Comparison of ENCODE assay signal across 9 cellular contexts in the genomic region with DNA sequence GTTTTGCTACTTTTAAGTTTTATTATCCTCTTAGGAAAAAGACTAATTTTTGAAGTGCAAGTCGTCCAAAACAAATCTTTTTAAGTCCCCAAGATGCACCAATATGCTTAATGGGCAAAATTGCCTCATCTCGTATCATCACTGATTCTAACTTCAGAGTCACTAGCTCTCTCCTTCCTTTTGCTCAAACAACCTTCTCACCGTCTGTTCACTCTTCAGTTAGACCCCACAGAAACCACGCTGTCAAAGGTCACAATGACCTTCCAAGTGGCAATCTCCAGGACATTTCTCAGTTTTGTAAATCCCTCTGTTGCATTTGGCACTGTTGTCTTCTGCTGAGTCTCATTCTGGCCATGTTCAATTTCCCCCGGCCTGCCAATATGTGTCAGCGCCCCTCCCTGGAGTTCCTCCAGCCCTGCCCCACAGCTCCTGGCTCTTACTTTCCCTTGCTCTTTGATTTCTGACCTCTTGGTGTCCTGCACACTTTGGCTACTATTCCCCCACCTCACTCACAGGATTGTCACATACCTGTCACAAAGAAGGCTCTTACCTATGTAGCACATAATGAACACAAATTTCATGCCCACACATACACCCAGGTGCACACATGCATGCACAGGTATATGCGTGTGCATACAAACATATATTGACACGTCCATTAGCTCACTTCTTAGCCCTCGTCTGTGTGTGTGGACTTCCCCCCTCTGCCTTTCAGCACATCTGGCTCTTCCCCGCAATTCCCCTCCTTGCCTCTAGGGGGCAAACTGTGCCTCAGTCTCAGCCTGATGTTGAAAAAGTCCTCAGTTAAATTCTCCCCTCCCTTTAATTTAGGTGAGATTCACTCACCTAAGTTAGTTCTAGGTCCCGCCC.
DNase-seq lines count a peak whose midpoint lies in the region; ATAC-seq, FAIRE-seq and TF ChIP-seq lines count a peak whose summit lies in the region.
"Had no signal": no experiment of that assay in that cellular context is flagged by ENCODE, and none has a peak within 500 bp of the region (broad histone marks: within the 10 kb centered on the region; RNA-seq: fewer than 3 reads in every experiment).

No MANE protein-coding gene starts in this region.

- H3K27me3 Mint-ChIP-seq in T-helper 2 cell treated with Interferon-gamma antibody and Interleukin-4, amounts not matched to agents 5 μg/mL and 100 μg/mL, for 36 hours (ENCODE audit: low read depth), result no peaks in the 10 kb centered on the region
- H3K27me3 Mint-ChIP-seq: IgD-negative memory B cell had no signal

- H3K9ac ChIP-seq in K562 (ENCODE audit: insufficient read depth in 1 of 2, low read depth in 2 of 2, low read length in 2 of 2), result no peak overlapping the region

- peak; percentile 62 for DNase-seq in CD1c-positive myeloid dendritic cell (ENCODE audit: extremely low spot score)
- peak; percentile 16 for DNase-seq in T-helper 2 cell treated with Interferon-gamma antibody and Interleukin-4, amounts not matched to agents 5 μg/mL and 100 μg/mL, for 36 hours (ENCODE audit: low spot score)
- DNase-seq in K562 (ENCODE audit: extremely low read depth in 1 of 4, low spot score in 3 of 4), result peak; percentile 60 to 76 (median 68)
- DNase-seq in right lobe of liver, result no peak
- DNase-seq in stimulated activated CD8-positive, alpha-beta memory T cell treated with anti-CD3 and anti-CD28 coated beads, Interleukin-4, amount 100 ng/mL, for 48 hours, result peak; percentile 75
- DNase-seq in NCI-H446 (lab: John Stamatoyannopoulos, UW), result no peak

- no peaks in the 10 kb centered on the region for H3K36me3 Mint-ChIP-seq in T-helper 2 cell treated with Interferon-gamma antibody and Interleukin-4, amounts not matched to agents 5 μg/mL and 100 μg/mL, for 36 hours (ENCODE audit: low read depth)
- H3K36me3 Mint-ChIP-seq: IgD-negative memory B cell had no signal

- H3K4me1 ChIP-seq in K562 (replicated peaks in 1 of 2; ENCODE audit: control insufficient read depth in 2 of 2, insufficient read depth in 2 of 2, low read length in 2 of 2) (no peaks in the 10 kb centered on the region), right lobe of liver (peaks cover 0 to 30% (median 8%) of the 10 kb centered on the region in 4 donors)

- H3K4me2 ChIP-seq in K562 (ENCODE audit: insufficient read depth, low read length), result no peak overlapping the region

- POLR2A ChIA-PET in K562 (lab: Yijun Ruan, JAX), result no interaction called here

- peak; percentile 57 to 62 for TF ChIP-seq RAD21 in K562 (CRISPR knock-in tag; conservative IDR thresholded peaks at IDR 0.05 in 1 of 2, IDR thresholded peaks at IDR 0.05 in 1 of 2)

- no peaks in the 10 kb centered on the region for H3K9me3 Mint-ChIP-seq in T-helper 2 cell treated with Interferon-gamma antibody and Interleukin-4, amounts not matched to agents 5 μg/mL and 100 μg/mL, for 36 hours
- H3K9me3 Mint-ChIP-seq: IgD-negative memory B cell had no signal

- 3% methylated on average over 11 of the region's 11 CpGs for WGBS in K562 (ENCODE audit: insufficient coverage, low coverage, missing lambda C conversion rate)
- WGBS in right lobe of liver (ENCODE audit: insufficient coverage, low coverage, low lambda C conversion rate, missing lambda C conversion rate), result 39% methylated on average over 11 of the region's 11 CpGs

- H3K36me3 ChIP-seq in K562 (ENCODE audit: control insufficient read depth, insufficient read depth, low read length) (no peaks in the 10 kb centered on the region), right lobe of liver (no peaks in the 10 kb centered on the region)

- no peaks in the 10 kb centered on the region for H3K4me1 Mint-ChIP-seq in T-helper 2 cell treated with Interferon-gamma antibody and Interleukin-4, amounts not matched to agents 5 μg/mL and 100 μg/mL, for 36 hours (ENCODE audit: low read depth)
- H3K4me1 Mint-ChIP-seq: IgD-negative memory B cell had no signal

- TF ChIP-seq POLR2A in K562 (conservative IDR thresholded peaks at IDR 0.05) (no peak), right lobe of liver (IDR thresholded peaks at IDR 0.05) (no peak)

- no peaks in the 10 kb centered on the region for H4K20me1 ChIP-seq in K562 (replicated peaks; ENCODE audit: control insufficient read depth, insufficient read depth, low read length)

- H3K27me3 ChIP-seq in K562 (ENCODE audit: control insufficient read depth in 2 of 2, insufficient read depth in 2 of 2, low read length in 2 of 2) (no peaks in the 10 kb centered on the region; a peak in 1 of 5 replicates), right lobe of liver (no peaks in the 10 kb centered on the region)

- no peak overlapping the region for H3K4me3 Mint-ChIP-seq in T-helper 2 cell treated with Interferon-gamma antibody and Interleukin-4, amounts not matched to agents 5 μg/mL and 100 μg/mL, for 36 hours
- H3K4me3 Mint-ChIP-seq: IgD-negative memory B cell had no signal

- H2AFZ ChIP-seq in K562 (ENCODE audit: low read depth, low read length), result no peak overlapping the region

- intact Hi-C loops in K562 (cut with micrococcal nuclease), result loop anchor here (2.0 kb wide), 1 partner anchor 359 kb away; no protein-coding TSS in a partner anchor
- intact Hi-C loops in right lobe of liver (cut with DNase I), result no loop called here

- ATAC-seq in GM19372 (IDR thresholded peaks at IDR 0.05; ENCODE audit: low read depth, unreplicated experiment), result peak; percentile 68
- ATAC-seq in HG03460 (IDR thresholded peaks at IDR 0.05; ENCODE audit: unreplicated experiment), result peak; percentile 60
- ATAC-seq in K562, result peak; percentile 93
- ATAC-seq in right lobe of liver, result peak; percentile 10 to 47 (median 42)

- no peaks in the 10 kb centered on the region for H3K9me1 ChIP-seq in K562 (ENCODE audit: control insufficient read depth, insufficient read depth, low read length)

- H3K27ac Mint-ChIP-seq in T-helper 2 cell treated with Interferon-gamma antibody and Interleukin-4, amounts not matched to agents 5 μg/mL and 100 μg/mL, for 36 hours, result no peak overlapping the region
- H3K27ac Mint-ChIP-seq: IgD-negative memory B cell had no signal

- no peak overlapping the region for H3K4me3 ChIP-seq in K562
- H3K4me3 ChIP-seq in right lobe of liver, result no peak overlapping the region

- BruUV-seq in K562 (replicated peaks; lab: Mats Ljungman, UMichigan), result no TSS peak

- H3K27ac ChIP-seq in K562 (ENCODE audit: extremely low read depth, low read depth, low read length) (no peak overlapping the region), right lobe of liver (peak overlapping the region in 1 of 3 donors; percentile 29)

- TF ChIP-seq CTCF in K562 (IDR thresholded peaks at IDR 0.05 in 2 of 3, conservative IDR thresholded peaks at IDR 0.05 in 1 of 3; ENCODE audit: insufficient read depth in 2 of 3, low read depth in 1 of 3, low read length in 3 of 3) (peak; percentile 67 to 92 (median 78)), right lobe of liver (IDR thresholded peaks at IDR 0.05) (peak; percentile 51 to 67 (median 58))

- TF ChIP-seq EP300 in K562 (IDR thresholded peaks at IDR 0.05; ENCODE audit: low read length), result no peak

- CTCF ChIA-PET in K562 (lab: Yijun Ruan, JAX; ENCODE audit: low intra/inter-chr PET ratio), result no interaction called here

- no peaks in the 10 kb centered on the region for H3K79me2 ChIP-seq in K562 (ENCODE audit: control insufficient read depth, insufficient read depth, low read length)

- in situ Hi-C loops in K562 (cut with MboI), result no loop called here

- FAIRE-seq in K562 (lab: Jason Lieb, UNC), result peak; percentile 80

- no peaks in the 10 kb centered on the region for H3K9me3 ChIP-seq in K562 (replicated peaks; ENCODE audit: control insufficient read depth, insufficient read depth, low read depth, low read length)
- H3K9me3 ChIP-seq in right lobe of liver, result no peaks in the 10 kb centered on the region

TF ChIP-seq in K562, 482 proteins besides CTCF, POLR2A, EP300 and RAD21:
- TF ChIP-seq STAG1 (CRISPR knock-in tag; IDR thresholded peaks at IDR 0.05; ENCODE audit: borderline replicate concordance), result 0 out of 2 replicates have a peak, but pooled peaks have one; percentile 18
- TF ChIP-seq SMC3 (conservative IDR thresholded peaks at IDR 0.05; ENCODE audit: insufficient read depth, low read depth, low read length), result 0 out of 2 replicates have a peak, but pooled peaks have one; percentile 44
- peak; percentile 24; the same call in 1 of the 2 replicates for TF ChIP-seq SPI1 (IDR thresholded peaks at IDR 0.05; ENCODE audit: borderline replicate concordance, low read depth, low read length)
- TF ChIP-seq, protein P1, sequence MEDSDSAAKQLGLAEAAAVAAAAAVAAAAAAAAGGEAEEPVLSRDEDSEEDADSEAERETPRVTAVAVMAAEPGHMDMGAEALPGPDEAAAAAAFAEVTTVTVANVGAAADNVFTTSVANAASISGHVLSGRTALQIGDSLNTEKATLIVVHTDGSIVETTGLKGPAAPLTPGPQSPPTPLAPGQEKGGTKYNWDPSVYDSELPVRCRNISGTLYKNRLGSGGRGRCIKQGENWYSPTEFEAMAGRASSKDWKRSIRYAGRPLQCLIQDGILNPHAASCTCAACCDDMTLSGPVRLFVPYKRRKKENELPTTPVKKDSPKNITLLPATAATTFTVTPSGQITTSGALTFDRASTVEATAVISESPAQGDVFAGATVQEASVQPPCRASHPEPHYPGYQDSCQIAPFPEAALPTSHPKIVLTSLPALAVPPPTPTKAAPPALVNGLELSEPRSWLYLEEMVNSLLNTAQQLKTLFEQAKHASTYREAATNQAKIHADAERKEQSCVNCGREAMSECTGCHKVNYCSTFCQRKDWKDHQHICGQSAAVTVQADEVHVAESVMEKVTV (CRISPR knock-in tag; IDR thresholded peaks at IDR 0.05), result peak; percentile 41; the same call in 1 of the 2 replicates
- no peak for TF ChIP-seq ZNF696 (CRISPR knock-in tag; conservative IDR thresholded peaks at IDR 0.05)

Comparison
In these comparisons a context has a peak if more than half of its experiments do, and no peak if none do; other contexts are left out.
1. DNase-seq: peak in CD1c-positive myeloid dendritic cell (single experiment), T-helper 2 cell treated with Interferon-gamma antibody and Interleukin-4, amounts not matched to agents 5 μg/mL and 100 μg/mL, for 36 hours (single experiment), K562 (4 of 4) and stimulated activated CD8-positive, alpha-beta memory T cell treated with anti-CD3 and anti-CD28 coated beads, Interleukin-4, amount 100 ng/mL, for 48 hours (single experiment); none in right lobe of liver (0 of 3) and NCI-H446 (0 of 2).
2. ATAC-seq: peak in every context shown above with its lines; median percentile 93 in K562; 68 in GM19372; 60 in HG03460; 42 in right lobe of liver.